ENCODE assay signal across 2 cellular contexts in genomic region chr10:8074881-8075280, GRCh38.
A peak's percentile ranks its signal among the peaks of the same experiment; 100 is the strongest.
TF ChIP-seq lines count a peak whose summit lies in the region.

No MANE protein-coding gene starts in this region.

TF ChIP-seq in GM23338, 12 proteins besides CTCF, POLR2A, EP300 and RAD21:
- TF ChIP-seq JUNB (IDR thresholded peaks at IDR 0.05; ENCODE audit: unreplicated experiment) (no peak), ZNF114 (CRISPR knock-in tag; IDR thresholded peaks at IDR 0.05) (no peak)
TF ChIP-seq in GM23338: peak in this region for 0.

TF ChIP-seq in K562, 482 proteins besides CTCF, POLR2A, EP300 and RAD21:
- TF ChIP-seq CBX2 (IDR thresholded peaks at IDR 0.05; ENCODE audit: insufficient read depth, low read length, poor library complexity, severe bottlenecking) (peak; percentile 75), CEBPB (tag; IDR thresholded peaks at IDR 0.05) (no peak), E2F8 (IDR thresholded peaks at IDR 0.05; ENCODE audit: low read depth, partially characterized antibody) (no peak), TAF7 (tag; IDR thresholded peaks at IDR 0.05) (no peak)
TF ChIP-seq in K562: peak in this region for 1.
